ENCODE assay signal across 2 cellular contexts in genomic region chr5:68778467-68778866, GRCh38.
TF ChIP-seq lines count a peak whose summit lies in the region.

No MANE protein-coding gene starts in this region.

TF ChIP-seq in liver, 16 proteins besides CTCF, POLR2A, EP300 and RAD21 (continued from another document):
- TF ChIP-seq MAX (IDR thresholded peaks at IDR 0.05) = peak; percentile 12
- no peak for TF ChIP-seq NR2F2 (IDR thresholded peaks at IDR 0.05)
- TF ChIP-seq RXRA (IDR thresholded peaks at IDR 0.05) = peak in 1 of 2 donors; percentile 68
- TF ChIP-seq FOXA2 (IDR thresholded peaks at IDR 0.05) = peak; percentile 52

TF ChIP-seq in HepG2, 621 proteins besides CTCF, POLR2A, EP300 and RAD21 (continued from another document):
- TF ChIP-seq SIN3A (IDR thresholded peaks at IDR 0.05; ENCODE audit: borderline replicate concordance, low read depth, low read length) = no peak
- no peak for TF ChIP-seq ZNF337 (CRISPR knock-in tag; IDR thresholded peaks at IDR 0.05; ENCODE audit: borderline replicate concordance, low read depth)
- no peak for TF ChIP-seq ZNF839 (CRISPR knock-in tag; IDR thresholded peaks at IDR 0.05; ENCODE audit: borderline replicate concordance)
- TF ChIP-seq ZKSCAN8 (CRISPR knock-in tag; IDR thresholded peaks at IDR 0.05; ENCODE audit: borderline replicate concordance) = no peak
- no peak for TF ChIP-seq PHF21A (CRISPR knock-in tag; IDR thresholded peaks at IDR 0.05)
- no peak for TF ChIP-seq TERF1 (CRISPR knock-in tag; IDR thresholded peaks at IDR 0.05)
- TF ChIP-seq MXI1 (IDR thresholded peaks at IDR 0.05; ENCODE audit: borderline replicate concordance, low read depth, low read length) = no peak
